In genomic region chr1:78004719-78005346, GRCh38 we compare ENCODE assay signal across 8 cellular contexts. TPM values are rescaled to one million over a fixed set of nuclear protein-coding genes. Genes with fewer than 3 reads are reported as not detected.
A peak's percentile ranks its signal among the peaks of the same experiment; 100 is the strongest.
DNase-seq lines count a peak whose midpoint lies in the region; ATAC-seq and TF ChIP-seq lines count a peak whose summit lies in the region.

TSS of gene DNAJB4 (plus strand) at chr1:78004939. CDS start at chr1:78005111, 172 bp downstream.

- DNase-seq in CD4-positive, alpha-beta T cell = peak; percentile 25 to 73 (median 39)
- DNase-seq in RPMI7951 (ENCODE audit: low read depth) (peak; percentile 98), germinal center (ENCODE audit: low spot score) (peak; percentile 80), tibial artery (peak; percentile 76 to 83)
- peak in 1 of 2 donors; percentile 57 for DNase-seq in activated naive CD4-positive, alpha-beta T cell treated with anti-CD3 and anti-CD28 coated beads, Interleukin-2, amount 50 U/mL, for 72 hours (ENCODE audit: low spot score in 2 of 2)

- H3K4me3 ChIP-seq in neuron (ENCODE audit: low read length) (peak within 1 kb of the TSS; percentile 78), tibial artery (peak within 1 kb of the TSS; percentile 57 to 78)

- peak within 1 kb of the TSS; percentile 86 for H3K4me3 Mint-ChIP-seq in CD4-positive, alpha-beta T cell

- H3K9me3 Mint-ChIP-seq in CD4-positive, alpha-beta T cell = no peaks in the 10 kb centered on the region
- no peaks in the 10 kb centered on the region for H3K9me3 Mint-ChIP-seq in activated naive CD4-positive, alpha-beta T cell treated with anti-CD3 and anti-CD28 coated beads, Interleukin-2, amount 50 U/mL, for 72 hours

- POLR2A ChIA-PET in CD4-positive, alpha-beta T cell (lab: Charles Lee) = interaction anchor here (0.6 to 9.3 kb wide), 22 partner anchors 10 to 645 kb away, joined by 3 to 419 read pairs (median 6); partner anchors contain the start of genes FUBP1, GIPC2, IFI44 and IFI44L

- intact Hi-C loops in CD4-positive, alpha-beta T cell (cut with DNase I, micrococcal nuclease) = loop anchor here (1.0 to 10.0 kb wide), 6 partner anchors 26 to 1930 kb away; partner anchors contain the start of genes FUBP1 (in 1 of the 2), IFI44 (in 1 of the 2), ST6GALNAC3 (in 1 of the 2) and ZZZ3 (in 1 of the 2)
- intact Hi-C loops in tibial artery (cut with DNase I; ENCODE audit: low total_unique reads) = no loop called here

- peak; percentile 98 for ATAC-seq in CD4-positive, alpha-beta T cell (ENCODE audit: poor library complexity)
- ATAC-seq in GM19452 (IDR thresholded peaks at IDR 0.05; ENCODE audit: unreplicated experiment) (peak; percentile 98), HG03571 (IDR thresholded peaks at IDR 0.05; ENCODE audit: unreplicated experiment) (peak; percentile 99)
- peak; percentile 97 to 99 for ATAC-seq in activated naive CD4-positive, alpha-beta T cell treated with anti-CD3 and anti-CD28 coated beads, Interleukin-2, amount 50 U/mL, for 72 hours

- peaks cover 38% of the 10 kb centered on the region for H3K4me1 ChIP-seq in neuron (ENCODE audit: insufficient read depth, low read length)
- peaks cover 0 to 19% (median 4%) of the 10 kb centered on the region in 4 donors for H3K4me1 ChIP-seq in tibial artery

- no peaks in the 10 kb centered on the region for H3K9me3 ChIP-seq in CD4-positive, alpha-beta T cell (ENCODE audit: control insufficient read depth, low read length)
- H3K9me3 ChIP-seq in neuron (ENCODE audit: low read length) = no peaks in the 10 kb centered on the region
- H3K9me3 ChIP-seq in tibial artery = no peaks in the 10 kb centered on the region

- H3K36me3 ChIP-seq in neuron (ENCODE audit: insufficient read depth, low read length) (no peaks in the 10 kb centered on the region), tibial artery (no peaks in the 10 kb centered on the region)

- H3K4me1 Mint-ChIP-seq in CD4-positive, alpha-beta T cell (ENCODE audit: low read depth) = peaks cover 54% of the 10 kb centered on the region

- CTCF ChIA-PET in CD4-positive, alpha-beta T cell (lab: Charles Lee) = interaction anchor here (0.9 to 3.1 kb wide), 3 partner anchors 13 to 322 kb away, joined by 3 to 19 read pairs (median 6); partner anchors contain the start of gene FUBP1

- no peaks in the 10 kb centered on the region for H3K27me3 Mint-ChIP-seq in CD4-positive, alpha-beta T cell

- TF ChIP-seq CTCF in CD4-positive, alpha-beta T cell (IDR thresholded peaks at IDR 0.05) = no peak
- no peak for TF ChIP-seq CTCF in tibial artery (IDR thresholded peaks at IDR 0.05)

- H3K27me3 ChIP-seq in CD4-positive, alpha-beta T cell (ENCODE audit: control insufficient read depth, insufficient read depth, low read length) = no peaks in the 10 kb centered on the region
- H3K27me3 ChIP-seq in neuron (ENCODE audit: insufficient read depth, low read length) (no peaks in the 10 kb centered on the region), tibial artery (no peaks in the 10 kb centered on the region)

- H2AFZ ChIP-seq in neuron (ENCODE audit: low read depth, low read length) = peak within 1 kb of the TSS; percentile 89

- peaks cover 8% of the 10 kb centered on the region for H3K36me3 Mint-ChIP-seq in CD4-positive, alpha-beta T cell (ENCODE audit: low read depth)
- H3K36me3 Mint-ChIP-seq in activated naive CD4-positive, alpha-beta T cell treated with anti-CD3 and anti-CD28 coated beads, Interleukin-2, amount 50 U/mL, for 72 hours = peaks cover 0 to 9% of the 10 kb centered on the region in 2 donors

- peak within 1 kb of the TSS; percentile 78 for H3K27ac ChIP-seq in CD4-positive, alpha-beta T cell (ENCODE audit: low read depth, low read length)
- peak within 1 kb of the TSS; percentile 89 to 90 for H3K27ac ChIP-seq in tibial artery

- H3K27ac Mint-ChIP-seq in CD4-positive, alpha-beta T cell = peak within 1 kb of the TSS; percentile 98
- H3K27ac Mint-ChIP-seq in activated naive CD4-positive, alpha-beta T cell treated with anti-CD3 and anti-CD28 coated beads, Interleukin-2, amount 50 U/mL, for 72 hours = peak within 1 kb of the TSS; percentile 99 to 100

RNA-seq across cellular contexts. Expression of gene DNAJB4, which starts in this region (rescaled TPM):
- total RNA-seq in CD4-positive, alpha-beta T cell = 10 to 100 TPM; 19.2 to 22.7 TPM
- 40.1 and 53.8 TPM in 2 replicates for total RNA-seq in RPMI7951 (2014; rRNA removed; shearing (Covaris generic))
- total RNA-seq in activated naive CD4-positive, alpha-beta T cell treated with anti-CD3 and anti-CD28 coated beads, Interleukin-2, amount 50 U/mL, for 72 hours = 10 to 100 TPM in 1 of 2 donors, 1 to 10 TPM in 1; 9.8 to 35.8 TPM
